ENCODE assay signal across 1 cellular context in the genomic region with DNA sequence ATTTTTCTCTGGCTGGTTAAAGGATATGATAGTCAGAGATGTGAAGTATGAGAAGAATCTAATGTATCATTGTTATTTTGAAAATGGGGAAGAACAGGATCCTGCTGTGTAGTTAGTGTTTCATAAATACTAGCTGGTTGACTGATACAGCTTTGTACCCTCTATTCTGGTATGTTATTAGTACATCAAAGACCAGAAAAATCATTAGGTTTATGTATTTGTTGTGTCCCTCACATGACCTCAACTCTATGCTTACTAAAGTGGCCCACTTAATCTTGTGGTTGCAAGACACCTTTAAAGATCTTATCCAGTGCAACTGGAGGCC.
TF ChIP-seq lines count a peak whose summit lies in the region.

No MANE protein-coding gene starts in this region.

TF ChIP-seq in SK-N-SH, 30 proteins besides CTCF, POLR2A, EP300 and RAD21 (continued from another document):
- TF ChIP-seq RFX5 (IDR thresholded peaks at IDR 0.05; ENCODE audit: low read length): no peak
- no peak for TF ChIP-seq JUND (IDR thresholded peaks at IDR 0.05)
- no peak for TF ChIP-seq NRF1 (IDR thresholded peaks at IDR 0.05; ENCODE audit: low read depth, low read length)
- TF ChIP-seq NFIC (IDR thresholded peaks at IDR 0.05; ENCODE audit: borderline replicate concordance): no peak
- no peak for TF ChIP-seq TAF1 (IDR thresholded peaks at IDR 0.05; ENCODE audit: borderline replicate concordance, low read depth, low read length)
